8 cellular contexts compared by ENCODE assay signal in genomic region chr1:184973308-184974085, GRCh38. TPM values are rescaled to one million over a fixed set of nuclear protein-coding genes. Genes with fewer than 3 reads are reported as not detected.
DNase-seq lines count a peak whose midpoint lies in the region; ATAC-seq and TF ChIP-seq lines count a peak whose summit lies in the region.

No MANE protein-coding gene starts in this region.

- H3K9me3 Mint-ChIP-seq in natural killer cell treated with Interleukin-12 subunit alpha and Interleukin-12 subunit beta and Interleukin-15 and Interleukin-18, amount 100 ng/mL, for 72 hours = no peaks in the 10 kb centered on the region
- peaks cover 0 to 5% of the 10 kb centered on the region in 2 donors for H3K9me3 Mint-ChIP-seq in stimulated activated naive CD8-positive, alpha-beta T cell treated with anti-CD3 and anti-CD28 coated beads, Interleukin-15, amount 100 ng/mL, for 72 hours

- no peaks in the 10 kb centered on the region for H3K9me3 ChIP-seq in BE2C

- H3K36me3 Mint-ChIP-seq in natural killer cell treated with Interleukin-12 subunit alpha and Interleukin-12 subunit beta and Interleukin-15 and Interleukin-18, amount 100 ng/mL, for 72 hours = peaks cover 25% of the 10 kb centered on the region

- no peaks in the 10 kb centered on the region for H3K4me1 ChIP-seq in BE2C

- DNase-seq in BE2C (peak; percentile 10), NOMO-1 treated with dmso at 0.1 percent for 144 hours (lab: John Stamatoyannopoulos, UW; ENCODE audit: unreplicated experiment) (peak; percentile 25), fibroblast of gingiva (ENCODE audit: low read depth) (peak; percentile 68)
- peak; percentile 57 for DNase-seq in activated T-cell treated with anti-CD3 and anti-CD28 coated beads, Interleukin-2, amount 50 U/mL, for 1 hour
- peak; percentile 94 for DNase-seq in natural killer cell treated with Interleukin-12 subunit alpha and Interleukin-12 subunit beta and Interleukin-15 and Interleukin-18, amount 100 ng/mL, for 72 hours (ENCODE audit: low spot score)
- peak; percentile 78 to 90 for DNase-seq in stimulated activated naive CD8-positive, alpha-beta T cell treated with anti-CD3 and anti-CD28 coated beads, Interleukin-15, amount 100 ng/mL, for 72 hours

- H3K4me3 ChIP-seq in BE2C (ENCODE audit: low read depth, low read length) = peak overlapping the region; percentile 53

- H3K4me1 Mint-ChIP-seq in natural killer cell treated with Interleukin-12 subunit alpha and Interleukin-12 subunit beta and Interleukin-15 and Interleukin-18, amount 100 ng/mL, for 72 hours (ENCODE audit: low read depth in 2 of 2) = peaks cover 45 to 58% of the 10 kb centered on the region in 2 donors
- peaks cover 66% of the 10 kb centered on the region for H3K4me1 Mint-ChIP-seq in stimulated activated naive CD8-positive, alpha-beta T cell treated with anti-CD3 and anti-CD28 coated beads, Interleukin-15, amount 100 ng/mL, for 72 hours

- no peaks in the 10 kb centered on the region for H3K27me3 Mint-ChIP-seq in natural killer cell treated with Interleukin-12 subunit alpha and Interleukin-12 subunit beta and Interleukin-15 and Interleukin-18, amount 100 ng/mL, for 72 hours
- peaks cover 34% of the 10 kb centered on the region for H3K27me3 Mint-ChIP-seq in stimulated activated naive CD8-positive, alpha-beta T cell treated with anti-CD3 and anti-CD28 coated beads, Interleukin-15, amount 100 ng/mL, for 72 hours

- H3K27ac Mint-ChIP-seq in natural killer cell treated with Interleukin-12 subunit alpha and Interleukin-12 subunit beta and Interleukin-15 and Interleukin-18, amount 100 ng/mL, for 72 hours = peak overlapping the region; percentile 94 to 99
- H3K27ac Mint-ChIP-seq in stimulated activated naive CD8-positive, alpha-beta T cell treated with anti-CD3 and anti-CD28 coated beads, Interleukin-15, amount 100 ng/mL, for 72 hours = peak overlapping the region; percentile 100

- ATAC-seq in GM19035 (IDR thresholded peaks at IDR 0.05; ENCODE audit: unreplicated experiment) = peak; percentile 66
- ATAC-seq in HG03280 (IDR thresholded peaks at IDR 0.05; ENCODE audit: unreplicated experiment) = peak; percentile 54
- ATAC-seq in natural killer cell treated with Interleukin-12 subunit alpha and Interleukin-12 subunit beta and Interleukin-15 and Interleukin-18, amount 100 ng/mL, for 72 hours = peak; percentile 75 to 87
- peak; percentile 83 for ATAC-seq in stimulated activated naive CD8-positive, alpha-beta T cell treated with anti-CD3 and anti-CD28 coated beads, Interleukin-15, amount 100 ng/mL, for 72 hours

- peak overlapping the region; percentile 89 for H3K4me3 Mint-ChIP-seq in natural killer cell treated with Interleukin-12 subunit alpha and Interleukin-12 subunit beta and Interleukin-15 and Interleukin-18, amount 100 ng/mL, for 72 hours
- H3K4me3 Mint-ChIP-seq in stimulated activated naive CD8-positive, alpha-beta T cell treated with anti-CD3 and anti-CD28 coated beads, Interleukin-15, amount 100 ng/mL, for 72 hours = peak overlapping the region; percentile 87 to 91

- no peaks in the 10 kb centered on the region for H3K36me3 ChIP-seq in BE2C

- peaks cover 59% of the 10 kb centered on the region for H3K27me3 ChIP-seq in BE2C

- TF ChIP-seq CTCF in BE2C (IDR thresholded peaks at IDR 0.05; ENCODE audit: low read depth, low read length) = no peak

RNA-seq across cellular contexts. Expression of gene NIBAN1, which starts 0.8 kb away (rescaled TPM):
- polyA plus RNA-seq in BE2C (2012; ENCODE audit: insufficient read depth, insufficient read length, low read depth) = 0.32 TPM
- 100 to 1,000 TPM; 133 to 182 TPM for total RNA-seq in natural killer cell treated with Interleukin-12 subunit alpha and Interleukin-12 subunit beta and Interleukin-15 and Interleukin-18, amount 100 ng/mL, for 72 hours

Comparison
In these comparisons a context has a peak if more than half of its experiments do, and no peak if none do; other contexts are left out.
1. Peak in every context shown above with its lines: DNase-seq, ATAC-seq and H3K4me3 ChIP-seq.
2. DNase-seq: peak in every context shown above with its lines; median percentile 94 in natural killer cell treated with Interleukin-12 subunit alpha and Interleukin-12 subunit beta and Interleukin-15 and Interleukin-18, amount 100 ng/mL, for 72 hours; 84 in stimulated activated naive CD8-positive, alpha-beta T cell treated with anti-CD3 and anti-CD28 coated beads, Interleukin-15, amount 100 ng/mL, for 72 hours; 68 in fibroblast of gingiva; 57 in activated T-cell treated with anti-CD3 and anti-CD28 coated beads, Interleukin-2, amount 50 U/mL, for 1 hour; 25 in NOMO-1 treated with dmso at 0.1 percent for 144 hours; 10 in BE2C.